Comparison of ENCODE assay signal across 8 cellular contexts in the genomic region with DNA sequence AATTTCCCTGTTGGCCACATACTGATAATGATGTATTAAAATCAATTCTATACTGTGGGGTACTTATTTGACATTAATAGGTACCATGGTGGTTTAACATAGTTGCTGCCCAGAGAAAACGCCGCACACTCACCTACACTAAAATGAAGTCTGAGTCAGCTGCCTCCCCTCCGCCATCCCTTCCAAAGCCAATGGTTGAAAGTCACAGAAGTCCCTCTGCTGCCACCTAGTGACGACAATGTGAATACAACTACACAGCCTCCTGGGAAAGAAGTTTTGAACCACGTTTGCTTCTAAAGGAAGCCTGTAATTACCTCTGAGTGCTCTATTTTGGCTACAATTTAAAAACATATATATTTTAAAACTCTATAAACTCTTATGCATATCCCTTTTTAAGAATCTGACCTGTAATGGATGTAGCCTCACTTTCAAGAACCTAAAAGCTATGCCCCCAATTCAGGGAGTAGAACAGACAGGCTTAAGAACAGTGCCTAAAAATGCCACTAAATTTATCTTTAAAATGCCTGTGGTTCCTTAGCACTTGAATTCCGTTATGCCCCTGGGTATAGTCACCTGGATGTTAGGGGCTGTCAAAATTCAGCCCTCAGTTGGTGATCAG. TPM values are rescaled to one million over a fixed set of nuclear protein-coding genes. Genes with fewer than 3 reads are reported as not detected.
DNase-seq lines count a peak whose midpoint lies in the region; ATAC-seq, FAIRE-seq and TF ChIP-seq lines count a peak whose summit lies in the region.

No MANE protein-coding gene starts in this region.

- TF ChIP-seq POLR2A in NB4 (IDR thresholded peaks at IDR 0.05; ENCODE audit: extremely low read depth, insufficient read length): no peak
- no peak for TF ChIP-seq POLR2A in gastroesophageal sphincter (IDR thresholded peaks at IDR 0.05)
- TF ChIP-seq POLR2A in tibial nerve (IDR thresholded peaks at IDR 0.05): no peak

- H3K27me3 ChIP-seq in SJSA1 (replicated peaks) (no peaks in the 10 kb centered on the region), gastroesophageal sphincter (no peaks in the 10 kb centered on the region), pancreas (no peaks in the 10 kb centered on the region), tibial nerve (peaks cover 0 to 3% of the 10 kb centered on the region in 2 donors)

- H3K4me1 ChIP-seq in SJSA1 (replicated peaks) (peaks cover 4% of the 10 kb centered on the region; the same call in 1 of the 2 replicates), gastroesophageal sphincter (no peaks in the 10 kb centered on the region), pancreas (no peaks in the 10 kb centered on the region), tibial nerve (peaks cover 0 to 4% (median 0%) of the 10 kb centered on the region in 4 donors)

- DNase-seq in DMS 273 treated with DMSO at 0.1 percent for 48 hours (lab: John Stamatoyannopoulos, UW) (peak; percentile 76), NB4 (ENCODE audit: low read depth) (peak; percentile 86), SJSA1 (ENCODE audit: low read depth in 1 of 2, low spot score in 2 of 2) (peak; percentile 74 to 77), pancreas (peak in 5 of 6 donors; percentile 53 to 85 (median 68)), tibial nerve (ENCODE audit: low spot score in 2 of 2) (peak; percentile 59 to 94)
- peak; percentile 88 for DNase-seq in activated effector memory CD4-positive, alpha-beta T cell treated with anti-CD3 and anti-CD28 coated beads, Interleukin-2, amount 50 U/mL, for 16 hours

- no peaks in the 10 kb centered on the region for H3K36me3 ChIP-seq in SJSA1
- H3K36me3 ChIP-seq in gastroesophageal sphincter: no peaks in the 10 kb centered on the region
- no peaks in the 10 kb centered on the region for H3K36me3 ChIP-seq in pancreas
- H3K36me3 ChIP-seq in tibial nerve: no peaks in the 10 kb centered on the region

- H3K9me3 ChIP-seq in SJSA1 (replicated peaks) (no peaks in the 10 kb centered on the region), gastroesophageal sphincter (no peaks in the 10 kb centered on the region), pancreas (no peaks in the 10 kb centered on the region), tibial nerve (no peaks in the 10 kb centered on the region)

- TF ChIP-seq CTCF in NB4 (IDR thresholded peaks at IDR 0.05; ENCODE audit: low read depth, low read length) (peak; percentile 90), gastroesophageal sphincter (IDR thresholded peaks at IDR 0.05) (peak; percentile 80 to 87 (median 86)), pancreas (IDR thresholded peaks at IDR 0.05) (peak; percentile 68 to 85 (median 78)), tibial nerve (IDR thresholded peaks at IDR 0.05) (peak; percentile 75 to 89 (median 84))

- no peak for TF ChIP-seq EP300 in gastroesophageal sphincter (IDR thresholded peaks at IDR 0.05)
- TF ChIP-seq EP300 in tibial nerve (IDR thresholded peaks at IDR 0.05): peak in 1 of 2 donors; percentile 26

- WGBS in gastroesophageal sphincter (ENCODE audit: low coverage in 1 of 2), 2 donors: 0% methylated on average over 6 of the region's 6 CpGs
- 1 to 2% methylated on average over 6 of the region's 6 CpGs for WGBS in pancreas, 2 donors
- WGBS in tibial nerve, 2 donors: 0% methylated on average over 6 of the region's 6 CpGs

- ATAC-seq in GM21825 (IDR thresholded peaks at IDR 0.05; ENCODE audit: unreplicated experiment) (peak; percentile 63), gastroesophageal sphincter (peak; percentile 89), pancreas (peak; percentile 94 to 100 (median 98))

- FAIRE-seq in pancreas (lab: Jason Lieb, UNC): peak; percentile 29

- H3K4me3 ChIP-seq in NB4 (ENCODE audit: low read depth, low read length) (no peak overlapping the region), SJSA1 (no peak overlapping the region), gastroesophageal sphincter (no peak overlapping the region), pancreas (no peak overlapping the region), tibial nerve (no peak overlapping the region)

- H3K27ac ChIP-seq in SJSA1: no peak overlapping the region
- H3K27ac ChIP-seq in gastroesophageal sphincter: no peak overlapping the region
- no peak overlapping the region for H3K27ac ChIP-seq in pancreas
- no peak overlapping the region for H3K27ac ChIP-seq in tibial nerve

- intact Hi-C loops in pancreas (cut with DNase I): loop anchor here in 2 of 3 donors (5.0 to 10.0 kb wide), 2 partner anchors 101 to 104 kb away; no protein-coding TSS in a partner anchor

RNA-seq across cellular contexts. Expression of gene ECI2, which starts 20.6 kb away (rescaled TPM):
- 91.6 and 103 TPM in 2 replicates for total RNA-seq in SJSA1 (2014; rRNA removed; shearing (Covaris generic))
- total RNA-seq in gastroesophageal sphincter: 10 to 100 TPM; 44.0 to 87.3 (median 46.9) TPM
- 10 to 100 TPM; 34.2 to 79.6 (median 55.4) TPM for total RNA-seq in pancreas
- polyA plus RNA-seq in pancreas: 10 to 100 TPM; 26.8 to 54.5 TPM
- total RNA-seq in tibial nerve: 10 to 100 TPM; 44.9 to 76.2 (median 49.6) TPM
